8 cellular contexts compared by ENCODE assay signal in the genomic region with DNA sequence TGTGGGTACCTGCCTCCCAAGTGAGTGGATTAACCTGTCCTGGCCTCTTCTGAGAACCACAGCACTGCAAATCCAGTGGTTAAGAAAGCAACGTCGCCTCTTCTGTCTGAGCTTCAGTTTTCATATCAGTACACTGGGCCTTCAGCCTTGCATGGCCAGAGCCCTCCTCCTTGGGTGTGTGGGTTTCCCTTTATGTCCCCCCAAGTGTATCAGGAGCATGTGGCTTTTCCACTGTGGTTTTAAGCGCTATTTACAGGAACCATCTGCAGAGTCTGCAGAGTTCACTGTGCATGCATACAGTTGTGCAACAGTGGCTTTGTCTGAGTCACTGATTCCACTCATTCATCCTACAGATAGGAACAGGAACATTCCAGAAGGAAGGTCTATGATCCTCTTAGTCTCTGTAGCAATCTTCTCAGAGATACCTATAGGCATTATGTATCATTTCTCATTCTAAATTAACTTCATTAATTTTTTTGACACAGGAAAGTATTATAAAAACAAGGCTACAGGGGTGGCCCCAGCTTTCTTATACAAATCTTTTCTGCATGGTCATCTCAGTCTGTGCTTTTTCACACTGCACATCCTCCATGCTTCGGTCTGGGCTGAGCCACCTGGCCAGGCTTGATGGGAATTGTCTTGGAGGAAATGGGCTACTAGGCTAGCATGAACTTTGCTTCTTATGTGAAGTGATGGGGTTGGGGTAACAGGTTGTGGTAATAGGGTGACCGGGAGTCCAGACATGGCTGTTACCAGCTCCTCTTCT. TPM values are rescaled to one million over a fixed set of nuclear protein-coding genes. Genes with fewer than 3 reads are reported as not detected.
DNase-seq lines count a peak whose midpoint lies in the region; ATAC-seq and TF ChIP-seq lines count a peak whose summit lies in the region.

No MANE protein-coding gene starts in this region.

- no peak overlapping the region for H3K4me3 ChIP-seq in choroid plexus epithelial cell (ENCODE audit: low read depth, low read length)

- DNase-seq in GM03348 (ENCODE audit: low spot score) (peak; percentile 74), M059J (ENCODE audit: low read depth) (peak; percentile 42), choroid plexus epithelial cell (ENCODE audit: low read depth) (peak; percentile 92), myocyte (ENCODE audit: low read depth) (peak; percentile 63), dermis blood vessel endothelial cell (no peak), NCI-H2171 (lab: John Stamatoyannopoulos, UW) (no peak), NCI-H82 treated with DMSO at 0.1 percent for 48 hours (lab: John Stamatoyannopoulos, UW; ENCODE audit: unreplicated experiment) (no peak)

- TF ChIP-seq CTCF in choroid plexus epithelial cell (conservative IDR thresholded peaks at IDR 0.05; ENCODE audit: low read depth, low read length), result no peak

- no peak for ATAC-seq in HG02678 (IDR thresholded peaks at IDR 0.05; ENCODE audit: unreplicated experiment)

RNA-seq across cellular contexts. Expression of gene MBL2, which starts 17.1 kb away (rescaled TPM):
- total RNA-seq in M059J (2014; rRNA removed; shearing (Covaris generic)), result 0.02 TPM in 1 of 2 replicates, not detected in the other
- total RNA-seq in myocyte (not detected in 2 replicates), dermis blood vessel endothelial cell (not detected in 2 replicates)
- polyA plus RNA-seq in myocyte (2012), result not detected

Comparison
In these comparisons a context has a peak if more than half of its experiments do, and no peak if none do; other contexts are left out.
1. DNase-seq: peak in GM03348 (single experiment), M059J (single experiment), choroid plexus epithelial cell (single experiment) and myocyte (single experiment); none in dermis blood vessel endothelial cell (single experiment), NCI-H2171 (single experiment) and NCI-H82 treated with DMSO at 0.1 percent for 48 hours (single experiment).